Comparison of ENCODE assay signal across 1 cellular context in the genomic region with DNA sequence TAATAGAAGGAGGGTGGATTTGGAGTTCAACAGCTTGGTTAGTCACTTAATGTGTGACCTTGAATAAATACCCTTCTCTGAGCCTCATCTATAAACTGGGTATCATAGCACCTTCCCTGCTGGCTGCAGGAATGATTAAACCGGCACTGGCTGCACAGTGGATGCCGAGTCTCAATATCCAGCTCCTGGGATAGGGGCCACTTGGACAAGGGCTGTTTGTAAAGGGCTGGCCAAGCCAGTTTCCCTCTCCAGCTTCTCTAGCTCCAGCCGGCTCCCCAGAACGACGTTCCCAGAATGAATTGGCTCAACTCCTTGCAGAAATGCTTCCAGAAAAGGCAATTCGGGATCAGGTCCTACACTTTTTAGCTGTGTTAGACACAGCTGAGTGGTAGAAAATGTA.
TF ChIP-seq lines count a peak whose summit lies in the region.

No MANE protein-coding gene starts in this region.

TF ChIP-seq in K562, 482 proteins besides CTCF, POLR2A, EP300 and RAD21:
- TF ChIP-seq TBP (optimal IDR thresholded peaks at IDR 0.05; ENCODE audit: low read depth, low read length) = no peak
- no peak for TF ChIP-seq CTBP1 (IDR thresholded peaks at IDR 0.05; ENCODE audit: borderline replicate concordance)
- TF ChIP-seq, protein P1, sequence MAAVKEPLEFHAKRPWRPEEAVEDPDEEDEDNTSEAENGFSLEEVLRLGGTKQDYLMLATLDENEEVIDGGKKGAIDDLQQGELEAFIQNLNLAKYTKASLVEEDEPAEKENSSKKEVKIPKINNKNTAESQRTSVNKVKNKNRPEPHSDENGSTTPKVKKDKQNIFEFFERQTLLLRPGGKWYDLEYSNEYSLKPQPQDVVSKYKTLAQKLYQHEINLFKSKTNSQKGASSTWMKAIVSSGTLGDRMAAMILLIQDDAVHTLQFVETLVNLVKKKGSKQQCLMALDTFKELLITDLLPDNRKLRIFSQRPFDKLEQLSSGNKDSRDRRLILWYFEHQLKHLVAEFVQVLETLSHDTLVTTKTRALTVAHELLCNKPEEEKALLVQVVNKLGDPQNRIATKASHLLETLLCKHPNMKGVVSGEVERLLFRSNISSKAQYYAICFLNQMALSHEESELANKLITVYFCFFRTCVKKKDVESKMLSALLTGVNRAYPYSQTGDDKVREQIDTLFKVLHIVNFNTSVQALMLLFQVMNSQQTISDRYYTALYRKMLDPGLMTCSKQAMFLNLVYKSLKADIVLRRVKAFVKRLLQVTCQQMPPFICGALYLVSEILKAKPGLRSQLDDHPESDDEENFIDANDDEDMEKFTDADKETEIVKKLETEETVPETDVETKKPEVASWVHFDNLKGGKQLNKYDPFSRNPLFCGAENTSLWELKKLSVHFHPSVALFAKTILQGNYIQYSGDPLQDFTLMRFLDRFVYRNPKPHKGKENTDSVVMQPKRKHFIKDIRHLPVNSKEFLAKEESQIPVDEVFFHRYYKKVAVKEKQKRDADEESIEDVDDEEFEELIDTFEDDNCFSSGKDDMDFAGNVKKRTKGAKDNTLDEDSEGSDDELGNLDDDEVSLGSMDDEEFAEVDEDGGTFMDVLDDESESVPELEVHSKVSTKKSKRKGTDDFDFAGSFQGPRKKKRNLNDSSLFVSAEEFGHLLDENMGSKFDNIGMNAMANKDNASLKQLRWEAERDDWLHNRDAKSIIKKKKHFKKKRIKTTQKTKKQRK (IDR thresholded peaks at IDR 0.05; ENCODE audit: borderline replicate concordance, low read depth, low read length) = no peak
- TF ChIP-seq MIER1 (IDR thresholded peaks at IDR 0.05; ENCODE audit: low read depth) = no peak
- no peak for TF ChIP-seq SP1 (CRISPR knock-in tag; IDR thresholded peaks at IDR 0.05)
- no peak for TF ChIP-seq BRD4 (IDR thresholded peaks at IDR 0.05)
- TF ChIP-seq LCOR (CRISPR knock-in tag; IDR thresholded peaks at IDR 0.05) = no peak
